ENCODE assay signal across 5 cellular contexts in genomic region chr11:1245717-1246116, GRCh38. TPM values are rescaled to one million over a fixed set of nuclear protein-coding genes. Genes with fewer than 3 reads are reported as not detected.
"Had no signal": no experiment of that assay in that cellular context is flagged by ENCODE, and none has a peak within 500 bp of the region (broad histone marks: within the 10 kb centered on the region; RNA-seq: fewer than 3 reads in every experiment).

No MANE protein-coding gene starts in this region.

RNA-seq across cellular contexts. Expression of gene MUC5B, which starts 22.9 kb away (rescaled TPM):
- total RNA-seq: M059J, Right ventricle myocardium superior, RPMI7951, SJSA1 had no signal
- polyA plus RNA-seq: SK-N-SH had no signal
